Comparison of ENCODE assay signal across 22 cellular contexts in the genomic region with DNA sequence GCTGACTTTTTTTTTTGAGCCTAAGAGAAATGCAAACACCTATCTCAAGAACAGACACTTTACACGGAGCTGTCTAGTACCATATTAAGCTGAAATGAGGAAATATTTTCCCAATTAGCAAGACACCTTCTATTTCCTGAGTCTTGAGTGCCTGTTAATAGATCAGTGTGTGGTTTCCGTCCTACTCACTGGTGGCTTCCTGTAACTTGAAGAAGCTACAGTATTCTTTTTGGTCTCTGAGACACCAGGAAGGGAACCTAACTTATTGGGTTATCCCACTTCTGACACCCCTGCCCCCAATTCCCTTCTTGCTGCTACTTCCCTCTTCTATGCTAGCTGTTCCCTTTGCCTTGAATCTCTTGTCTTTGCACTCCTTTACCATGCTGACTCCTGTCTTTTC.
DNase-seq lines count a peak whose midpoint lies in the region; ATAC-seq, FAIRE-seq and TF ChIP-seq lines count a peak whose summit lies in the region.
"Had no signal": no experiment of that assay in that cellular context is flagged by ENCODE, and none has a peak within 500 bp of the region (broad histone marks: within the 10 kb centered on the region; RNA-seq: fewer than 3 reads in every experiment).

No MANE protein-coding gene starts in this region.

- ATAC-seq in GM21786 (IDR thresholded peaks at IDR 0.05; ENCODE audit: unreplicated experiment) (no peak), GM18867 (IDR thresholded peaks at IDR 0.05; ENCODE audit: unreplicated experiment) (no peak)
- ATAC-seq: activated T-cell treated with anti-CD3 and anti-CD28 coated beads, Interleukin-2, amount 50 U/mL, for 72 hours; naive thymus-derived CD8-positive, alpha-beta T cell; psoas muscle had no signal

- H4K20me1 ChIP-seq in Loucy (ENCODE audit: insufficient read depth, low read length, poor library complexity, severe bottlenecking), result no peaks in the 10 kb centered on the region

- H3K4me1 ChIP-seq in Loucy (ENCODE audit: insufficient read depth, low read length, poor library complexity, severe bottlenecking) (peaks cover 14% of the 10 kb centered on the region), small intestine (ENCODE audit: control insufficient read depth in 2 of 2, insufficient read depth in 1 of 2, low read depth in 1 of 2, low read length in 1 of 2) (no peaks in the 10 kb centered on the region)
- H3K4me1 ChIP-seq: psoas muscle, tibial artery had no signal

- no peak overlapping the region for H2AFZ ChIP-seq in Loucy (ENCODE audit: low read length)

- H3K27me3 ChIP-seq in Loucy (ENCODE audit: insufficient read depth, low read length, poor library complexity, severe bottlenecking) (no peaks in the 10 kb centered on the region), small intestine (ENCODE audit: control insufficient read depth in 2 of 2, insufficient read depth in 2 of 2, low read length in 2 of 2) (no peaks in the 10 kb centered on the region)
- H3K27me3 ChIP-seq: cardiac muscle cell, SJSA1, spleen, tibial artery had no signal

- no peaks in the 10 kb centered on the region for H3K79me2 ChIP-seq in Loucy (ENCODE audit: insufficient read depth, low read length)

- no peak overlapping the region for H3K4me3 ChIP-seq in Loucy (ENCODE audit: low read length, poor library complexity, severe bottlenecking)
- H3K4me3 ChIP-seq in small intestine (ENCODE audit: low read depth in 1 of 2, low read length in 2 of 2), result no peak overlapping the region
- H3K4me3 ChIP-seq: cardiac muscle cell, psoas muscle, SJSA1, spleen, tibial artery had no signal

- no peak for TF ChIP-seq CTCF in Loucy (conservative IDR thresholded peaks at IDR 0.05; ENCODE audit: low read length)

- no peak overlapping the region for H3K9ac ChIP-seq in Loucy (ENCODE audit: low read depth, low read length, poor library complexity, severe bottlenecking)

- no peaks in the 10 kb centered on the region for H3K9me2 ChIP-seq in Loucy (replicated peaks; ENCODE audit: low read depth, low read length)

- H3K4me2 ChIP-seq in Loucy (ENCODE audit: low read depth, low read length, poor library complexity, severe bottlenecking), result peak overlapping the region; percentile 17

- no peak for FAIRE-seq in small intestine (lab: Jason Lieb, UNC)

- no peaks in the 10 kb centered on the region for H3F3A ChIP-seq in Loucy (ENCODE audit: low read depth)

- no peak overlapping the region for H3K27ac ChIP-seq in small intestine (ENCODE audit: low read depth in 1 of 2, low read length in 1 of 2)
- H3K27ac ChIP-seq: cardiac muscle cell, psoas muscle, SJSA1, tibial artery had no signal

- WGBS in small intestine, 3 donors, result 54 to 74% (median 56%) methylated on average over 2 of the region's 2 CpGs

- no peaks in the 10 kb centered on the region for H3K36me3 ChIP-seq in Loucy (ENCODE audit: insufficient read depth, low read length)
- H3K36me3 ChIP-seq in small intestine (ENCODE audit: control insufficient read depth in 2 of 2, insufficient read depth in 2 of 2, low read length in 2 of 2), result no peaks in the 10 kb centered on the region
- H3K36me3 ChIP-seq: cardiac muscle cell, SJSA1, spleen, tibial artery had no signal

- H3K9me3 ChIP-seq in Loucy (ENCODE audit: insufficient read depth, low read depth, low read length) (peaks cover 10% of the 10 kb centered on the region; the same call in 1 of the 2 replicates), small intestine (ENCODE audit: control insufficient read depth, low read depth) (no peaks in the 10 kb centered on the region)
- H3K9me3 ChIP-seq: psoas muscle, SJSA1, tibial artery had no signal

- peak; percentile 3 for DNase-seq in NOMO-1 treated with DMSO at 0.1 percent for 48 hours (lab: John Stamatoyannopoulos, UW; ENCODE audit: unreplicated experiment)
- DNase-seq in NOMO-1 (lab: John Stamatoyannopoulos, UW; ENCODE audit: unreplicated experiment in 2 of 2), result no peak
- peak; percentile 5 for DNase-seq in dermis blood vessel endothelial cell
- peak; percentile 13 for DNase-seq in small intestine
- no peak for DNase-seq in cerebellar cortex (ENCODE audit: low spot score)
- DNase-seq: activated CD4-positive, alpha-beta T cell treated with anti-CD3 and anti-CD28 coated beads, Interleukin-2, amount 10 ng/mL, durations not matched to agents 7 days and 5 days; activated T-cell treated with anti-CD3 and anti-CD28 coated beads, Interleukin-2, amount 50 U/mL, for 72 hours; CD4-positive, alpha-beta memory T cell; HFFc6; mammary epithelial cell; naive thymus-derived CD8-positive, alpha-beta T cell; NCI-H2107; NCI-H69; psoas muscle; spleen; T-helper 9 cell; tibial artery had no signal

Comparison
In these comparisons a context has a peak if more than half of its experiments do, and no peak if none do; other contexts are left out.
1. DNase-seq: peak in NOMO-1 treated with DMSO at 0.1 percent for 48 hours (single experiment), dermis blood vessel endothelial cell (single experiment) and small intestine (single experiment); none in NOMO-1 (0 of 2) and cerebellar cortex (single experiment).